ENCODE assay signal across 8 cellular contexts in the genomic region with DNA sequence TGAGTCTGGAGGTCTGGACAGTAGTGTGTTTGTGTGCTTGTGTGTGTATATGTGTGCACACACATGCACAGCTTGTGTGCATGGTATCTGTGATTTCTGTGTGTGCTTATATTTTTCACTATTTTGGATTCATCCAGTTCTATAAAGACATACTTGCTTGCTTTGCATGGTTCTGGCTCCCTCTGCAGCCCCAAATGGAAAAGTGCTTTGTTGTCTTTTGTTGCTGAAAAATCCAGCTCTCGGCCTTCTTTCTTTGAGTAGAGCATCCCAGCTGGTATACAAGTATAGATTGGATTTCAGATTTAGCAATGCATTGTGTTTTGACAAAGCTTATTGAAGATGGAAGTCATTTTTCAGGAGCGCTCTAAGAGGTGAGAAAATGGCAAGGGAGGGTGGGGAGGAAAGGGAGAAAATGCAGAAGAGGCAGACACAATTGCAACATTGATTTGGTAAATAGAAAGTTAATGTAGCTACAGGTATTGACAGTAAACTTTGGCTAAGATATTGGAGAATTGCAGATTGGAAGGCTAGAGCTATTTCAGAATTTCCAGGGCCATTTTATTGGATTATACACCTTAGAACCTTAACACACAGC.
DNase-seq lines count a peak whose midpoint lies in the region; ATAC-seq and TF ChIP-seq lines count a peak whose summit lies in the region.

No MANE protein-coding gene starts in this region.

- H3K4me3 ChIP-seq in AG04450 (ENCODE audit: low read depth, low read length) (no peak overlapping the region), HAP-1 (no peak overlapping the region), OCI-LY7 (ENCODE audit: low read depth, low read length, poor library complexity, severe bottlenecking) (no peak overlapping the region)

- H3K4me1 ChIP-seq in HAP-1 (peaks cover 12% of the 10 kb centered on the region), OCI-LY7 (ENCODE audit: insufficient read depth, low read length, poor library complexity, severe bottlenecking) (peaks cover 13% of the 10 kb centered on the region), foreskin keratinocyte (no peaks in the 10 kb centered on the region)

- H3K27ac ChIP-seq in AG04450 (ENCODE audit: low read depth, low read length) (no peak overlapping the region), OCI-LY7 (ENCODE audit: low read depth, low read length, poor library complexity, severe bottlenecking) (no peak overlapping the region), foreskin keratinocyte (no peak overlapping the region)

- H3K9me2 ChIP-seq in OCI-LY7 (ENCODE audit: insufficient read depth, low read length), result no peaks in the 10 kb centered on the region

- peak; percentile 10 for ATAC-seq in foreskin keratinocyte
- no peak for ATAC-seq in HG03521 (IDR thresholded peaks at IDR 0.05; ENCODE audit: unreplicated experiment)

- H3K9me3 ChIP-seq in AG04450 (ENCODE audit: control insufficient read depth, insufficient read depth, low read length) (peaks cover 8% of the 10 kb centered on the region; the same call in 1 of the 2 replicates), HAP-1 (no peaks in the 10 kb centered on the region), OCI-LY7 (ENCODE audit: low read length) (peaks cover 11% of the 10 kb centered on the region; the same call in 1 of the 2 replicates)

- no peaks in the 10 kb centered on the region for H3K27me3 ChIP-seq in AG04450 (ENCODE audit: control insufficient read depth, insufficient read depth, low read length)
- H3K27me3 ChIP-seq in HAP-1 (ENCODE audit: low read depth), result no peaks in the 10 kb centered on the region
- no peaks in the 10 kb centered on the region for H3K27me3 ChIP-seq in foreskin keratinocyte

- CTCF ChIA-PET in AG04450 (lab: Charles Lee), result interaction anchor here (0.6 to 1.0 kb wide), 2 partner anchors 766 to 1976 kb away, joined by 3 to 4 read pairs; no protein-coding TSS in a partner anchor
- CTCF ChIA-PET in OCI-LY7 (lab: Charles Lee; ENCODE audit: unreplicated experiment), result interaction anchor here (1.2 kb wide), 1 partner anchor 22 kb away, joined by 5 read pairs; no protein-coding TSS in a partner anchor

- TF ChIP-seq CTCF in AG04450 (IDR thresholded peaks at IDR 0.05; ENCODE audit: low read depth, low read length), result peak; percentile 55
- TF ChIP-seq CTCF in OCI-LY7 (conservative IDR thresholded peaks at IDR 0.05; ENCODE audit: low read length), result peak; percentile 92
- peak; percentile 73 for TF ChIP-seq CTCF in foreskin keratinocyte (conservative IDR thresholded peaks at IDR 0.05)

- H3K4me2 ChIP-seq in OCI-LY7 (ENCODE audit: low read length), result no peak overlapping the region

- no peaks in the 10 kb centered on the region for H3K36me3 ChIP-seq in HAP-1 (replicated peaks)
- H3K36me3 ChIP-seq in OCI-LY7 (ENCODE audit: insufficient read depth, low read length), result peaks cover 17% of the 10 kb centered on the region

- intact Hi-C loops in OCI-LY7 (cut with micrococcal nuclease; ENCODE audit: unreplicated experiment), result loop anchor here (2.0 to 10.0 kb wide), 4 partner anchors 105 to 727 kb away; no protein-coding TSS in a partner anchor

- H3K79me2 ChIP-seq in OCI-LY7 (ENCODE audit: insufficient read depth, low read depth, low read length), result no peaks in the 10 kb centered on the region; the same call in 1 of the 2 replicates

- DNase-seq in AG04450 (ENCODE audit: low read depth, low spot score), result peak; percentile 1
- peak; percentile 57 to 58 for DNase-seq in HAP-1 (ENCODE audit: low spot score in 2 of 2)
- DNase-seq in OCI-LY7 (ENCODE audit: low spot score), result peak; percentile 60
- peak; percentile 2 to 15 for DNase-seq in foreskin keratinocyte
- DNase-seq in putamen (ENCODE audit: low spot score), result peak; percentile 49
- no peak for DNase-seq in stimulated activated CD4-positive, alpha-beta T cell treated with anti-CD3 and anti-CD28 coated beads, Interleukin-15, amount 100 ng/mL, for 24 hours
- DNase-seq in dermis blood vessel endothelial cell, result no peak

- POLR2A ChIA-PET in AG04450 (lab: Yijun Ruan, JAX) (no interaction called here), OCI-LY7 (lab: Charles Lee) (interaction anchor here (0.7 to 1.5 kb wide), 5 partner anchors 10 to 270 kb away, joined by 3 to 5 read pairs (median 3); no protein-coding TSS in a partner anchor)

- no peak overlapping the region for H2AFZ ChIP-seq in OCI-LY7 (ENCODE audit: low read length)

- in situ Hi-C loops in HAP-1 (cut with MboI; ENCODE audit: low sequenced_read_pairs), result no loop called here

- H4K20me1 ChIP-seq in OCI-LY7 (ENCODE audit: insufficient read depth, low read length), result 0 out of 2 replicates have a peak, but pooled peaks cover 4% of the 10 kb centered on the region

- no TSS peak for BruUV-seq in OCI-LY7 (replicated peaks; lab: Mats Ljungman, UMichigan)

Comparison
In these comparisons a context has a peak if more than half of its experiments do, and no peak if none do; other contexts are left out.
1. DNase-seq: peak in AG04450 (single experiment), HAP-1 (2 of 2), OCI-LY7 (single experiment), foreskin keratinocyte (2 of 2) and putamen (single experiment); none in stimulated activated CD4-positive, alpha-beta T cell treated with anti-CD3 and anti-CD28 coated beads, Interleukin-15, amount 100 ng/mL, for 24 hours (single experiment) and dermis blood vessel endothelial cell (single experiment).
2. Peak in every context shown above with its lines, with median percentiles within 50 percentile points of each other: CTCF ChIP-seq.